ENCODE assay signal across 21 cellular contexts in genomic region chr2:128405981-128406601, GRCh38.
DNase-seq lines count a peak whose midpoint lies in the region; ATAC-seq and TF ChIP-seq lines count a peak whose summit lies in the region.
"Had no signal": no experiment of that assay in that cellular context is flagged by ENCODE, and none has a peak within 500 bp of the region (broad histone marks: within the 10 kb centered on the region; RNA-seq: fewer than 3 reads in every experiment).

No MANE protein-coding gene starts in this region.

- CTCF ChIA-PET in activated CD8-positive, alpha-beta memory T cell treated with anti-CD3 and anti-CD28 coated beads, Interleukin-2, amount 10 ng/mL, durations not matched to agents 7 days and 5 days (lab: Charles Lee), result no interaction called here

- H3K4me3 ChIP-seq in lung (no peak overlapping the region), suprapubic skin (no peak overlapping the region)

- 85 to 90% methylated on average over 6 of the region's 6 CpGs for WGBS in lung, 2 donors
- WGBS in suprapubic skin, result 79% methylated on average over 3 of the region's 6 CpGs

- no peak overlapping the region for H3K27ac Mint-ChIP-seq in activated CD8-positive, alpha-beta memory T cell treated with anti-CD3 and anti-CD28 coated beads, Interleukin-2, amount 10 ng/mL, durations not matched to agents 7 days and 5 days
- H3K27ac Mint-ChIP-seq: activated B cell treated with CpG ODN at 0.5 μM for 24 hours; activated T-helper 17 cell treated with anti-CD3 and anti-CD28 coated beads, Interleukin-2, amount 50 U/mL, for 72 hours; B cell; T-helper 2 cell treated with Interferon-gamma antibody and Interleukin-4, amounts not matched to agents 5 μg/mL and 100 μg/mL, for 36 hours had no signal

- no peak for ATAC-seq in activated CD8-positive, alpha-beta memory T cell treated with anti-CD3 and anti-CD28 coated beads, Interleukin-2, amount 10 ng/mL, durations not matched to agents 7 days and 5 days
- ATAC-seq in lung (ENCODE audit: insufficient read depth, low FRiP score), result no peak
- ATAC-seq in GM21423 (IDR thresholded peaks at IDR 0.05; ENCODE audit: unreplicated experiment), result no peak
- ATAC-seq in GM18873 (IDR thresholded peaks at IDR 0.05; ENCODE audit: low FRiP score, unreplicated experiment), result no peak
- ATAC-seq: activated T-helper 17 cell treated with anti-CD3 and anti-CD28 coated beads, Interleukin-2, amount 50 U/mL, for 72 hours; PC-3 had no signal

- H3K4me1 ChIP-seq in lung (ENCODE audit: control insufficient read depth in 2 of 2, insufficient read depth in 2 of 2, low read length in 2 of 2) (no peaks in the 10 kb centered on the region), suprapubic skin (peaks cover 21% of the 10 kb centered on the region)

- no peak for TF ChIP-seq POLR2A in suprapubic skin (IDR thresholded peaks at IDR 0.05)

- H3K4me1 Mint-ChIP-seq in activated CD8-positive, alpha-beta memory T cell treated with anti-CD3 and anti-CD28 coated beads, Interleukin-2, amount 10 ng/mL, durations not matched to agents 7 days and 5 days, result no peaks in the 10 kb centered on the region
- H3K4me1 Mint-ChIP-seq: activated B cell treated with CpG ODN at 0.5 μM for 24 hours; activated T-helper 17 cell treated with anti-CD3 and anti-CD28 coated beads, Interleukin-2, amount 50 U/mL, for 72 hours; B cell had no signal

- DNase-seq in NCI-H82 (lab: John Stamatoyannopoulos, UW) (peak; percentile 66), lung (ENCODE audit: low spot score) (peak; percentile 16), suprapubic skin (ENCODE audit: low spot score in 2 of 2) (peak; percentile 37 to 65), NCI-H2081 (lab: John Stamatoyannopoulos, UW) (no peak)
- DNase-seq in activated CD8-positive, alpha-beta memory T cell treated with anti-CD3 and anti-CD28 coated beads, Interleukin-2, amount 10 ng/mL, durations not matched to agents 7 days and 5 days, result peak; percentile 25
- DNase-seq: activated B cell treated with CpG ODN at 0.5 μM for 24 hours, brain microvascular endothelial cell, foreskin melanocyte, kidney glomerular epithelial cell, midbrain, NCI-H1417, NCI-H2171, NCI-H748 treated with DMSO at 0.1 percent for 48 hours, PC-3, SIG-M5 had no signal

- H3K4me3 Mint-ChIP-seq in activated CD8-positive, alpha-beta memory T cell treated with anti-CD3 and anti-CD28 coated beads, Interleukin-2, amount 10 ng/mL, durations not matched to agents 7 days and 5 days, result no peak overlapping the region
- H3K4me3 Mint-ChIP-seq: activated B cell treated with CpG ODN at 0.5 μM for 24 hours; activated T-helper 17 cell treated with anti-CD3 and anti-CD28 coated beads, Interleukin-2, amount 50 U/mL, for 72 hours; B cell; nephron; T-helper 2 cell treated with Interferon-gamma antibody and Interleukin-4, amounts not matched to agents 5 μg/mL and 100 μg/mL, for 36 hours had no signal

- H3K27me3 ChIP-seq in lung (ENCODE audit: control insufficient read depth, insufficient read depth) (no peaks in the 10 kb centered on the region), suprapubic skin (no peaks in the 10 kb centered on the region)
- H3K27me3 ChIP-seq: brain microvascular endothelial cell had no signal

- H3K9me3 ChIP-seq in lung (ENCODE audit: control insufficient read depth in 2 of 2, insufficient read depth in 1 of 2, low read length in 1 of 2) (no peaks in the 10 kb centered on the region), suprapubic skin (no peaks in the 10 kb centered on the region)

- TF ChIP-seq CTCF in lung (IDR thresholded peaks at IDR 0.05; ENCODE audit: control extremely low read depth, extremely low read depth), result no peak
- TF ChIP-seq CTCF in suprapubic skin (IDR thresholded peaks at IDR 0.05), result no peak

- no peaks in the 10 kb centered on the region for H3K36me3 Mint-ChIP-seq in activated CD8-positive, alpha-beta memory T cell treated with anti-CD3 and anti-CD28 coated beads, Interleukin-2, amount 10 ng/mL, durations not matched to agents 7 days and 5 days

- TF ChIP-seq EP300 in suprapubic skin (IDR thresholded peaks at IDR 0.05), result no peak

- no peaks in the 10 kb centered on the region for H3K9me3 Mint-ChIP-seq in activated CD8-positive, alpha-beta memory T cell treated with anti-CD3 and anti-CD28 coated beads, Interleukin-2, amount 10 ng/mL, durations not matched to agents 7 days and 5 days (ENCODE audit: low read depth)
- H3K9me3 Mint-ChIP-seq: activated B cell treated with CpG ODN at 0.5 μM for 24 hours; activated T-helper 17 cell treated with anti-CD3 and anti-CD28 coated beads, Interleukin-2, amount 50 U/mL, for 72 hours; nephron; T-helper 2 cell treated with Interferon-gamma antibody and Interleukin-4, amounts not matched to agents 5 μg/mL and 100 μg/mL, for 36 hours had no signal

- H3K36me3 ChIP-seq in lung (ENCODE audit: control insufficient read depth in 2 of 2, insufficient read depth in 2 of 2, low read length in 2 of 2), result no peaks in the 10 kb centered on the region
- H3K36me3 ChIP-seq in suprapubic skin, result no peaks in the 10 kb centered on the region
- H3K36me3 ChIP-seq: brain microvascular endothelial cell had no signal

- no peak overlapping the region for H3K27ac ChIP-seq in lung (ENCODE audit: low read depth in 1 of 2, low read length in 1 of 2)
- H3K27ac ChIP-seq in suprapubic skin, result no peak overlapping the region
- H3K27ac ChIP-seq: brain microvascular endothelial cell had no signal

- peaks cover 10% of the 10 kb centered on the region for H3K27me3 Mint-ChIP-seq in activated CD8-positive, alpha-beta memory T cell treated with anti-CD3 and anti-CD28 coated beads, Interleukin-2, amount 10 ng/mL, durations not matched to agents 7 days and 5 days
- H3K27me3 Mint-ChIP-seq: activated B cell treated with CpG ODN at 0.5 μM for 24 hours had no signal

Comparison
In these comparisons a context has a peak if more than half of its experiments do, and no peak if none do; other contexts are left out.
1. DNase-seq: peak in NCI-H82 (single experiment), activated CD8-positive, alpha-beta memory T cell treated with anti-CD3 and anti-CD28 coated beads, Interleukin-2, amount 10 ng/mL, durations not matched to agents 7 days and 5 days (single experiment), lung (single experiment) and suprapubic skin (2 of 2); none in NCI-H2081 (0 of 2).